8 cellular contexts compared by ENCODE assay signal in genomic region chr5:61334224-61335196, GRCh38. TPM values are rescaled to one million over a fixed set of nuclear protein-coding genes. Genes with fewer than 3 reads are reported as not detected.
DNase-seq lines count a peak whose midpoint lies in the region; ATAC-seq lines count a peak whose summit lies in the region.

No MANE protein-coding gene starts in this region.

- DNase-seq in NCI-H1417 (lab: John Stamatoyannopoulos, UW): peak in 2 of 3 experiments; percentile 47 to 50
- DNase-seq in NCI-H1417 treated with DMSO at 0.1 percent for 48 hours (lab: John Stamatoyannopoulos, UW): no peak
- no peak for DNase-seq in activated CD8-positive, alpha-beta T cell treated with anti-CD3 and anti-CD28 coated beads, Interleukin-2, amount 10 ng/mL, durations not matched to agents 7 days and 5 days
- no peak for DNase-seq in iPS DF 6.9 (ENCODE audit: low read depth, low spot score)
- DNase-seq in GM03348 (ENCODE audit: low spot score): no peak

- peak overlapping the region; percentile 79; the same call in 1 of the 2 replicates for H3K4me3 ChIP-seq in iPS DF 6.9 (ENCODE audit: low read length)
- peak overlapping the region; percentile 92 for H3K4me3 ChIP-seq in skeletal muscle satellite cell (ENCODE audit: low read length)

- H3K4me3 Mint-ChIP-seq in activated CD8-positive, alpha-beta T cell treated with anti-CD3 and anti-CD28 coated beads, Interleukin-2, amount 10 ng/mL, durations not matched to agents 7 days and 5 days: peak overlapping the region; percentile 76

- CTCF ChIA-PET in activated CD8-positive, alpha-beta T cell treated with anti-CD3 and anti-CD28 coated beads, Interleukin-2, amount 10 ng/mL, durations not matched to agents 7 days and 5 days (lab: Charles Lee): no interaction called here

- H3K4me1 Mint-ChIP-seq in activated CD8-positive, alpha-beta T cell treated with anti-CD3 and anti-CD28 coated beads, Interleukin-2, amount 10 ng/mL, durations not matched to agents 7 days and 5 days (ENCODE audit: low read depth): peaks cover 20% of the 10 kb centered on the region

- no peaks in the 10 kb centered on the region for H3K9me3 Mint-ChIP-seq in activated CD8-positive, alpha-beta T cell treated with anti-CD3 and anti-CD28 coated beads, Interleukin-2, amount 10 ng/mL, durations not matched to agents 7 days and 5 days (ENCODE audit: insufficient read depth)

- no peak overlapping the region for H3K27ac Mint-ChIP-seq in activated CD8-positive, alpha-beta T cell treated with anti-CD3 and anti-CD28 coated beads, Interleukin-2, amount 10 ng/mL, durations not matched to agents 7 days and 5 days

- no peak overlapping the region for H3K27ac ChIP-seq in iPS DF 6.9 (ENCODE audit: low read length)

- H3K27me3 Mint-ChIP-seq in activated CD8-positive, alpha-beta T cell treated with anti-CD3 and anti-CD28 coated beads, Interleukin-2, amount 10 ng/mL, durations not matched to agents 7 days and 5 days (ENCODE audit: low read depth): peaks cover 25% of the 10 kb centered on the region

- WGBS in iPS DF 6.9 (ENCODE audit: insufficient coverage, insufficient read length): no CpG with 5 or more reads among the region's 12 CpGs

- H3K9me3 ChIP-seq in iPS DF 6.9 (ENCODE audit: control insufficient read depth, insufficient read depth, low read length): no peaks in the 10 kb centered on the region
- H3K9me3 ChIP-seq in skeletal muscle satellite cell (replicated peaks; ENCODE audit: low read length): no peaks in the 10 kb centered on the region

- H3K9ac ChIP-seq in skeletal muscle satellite cell (ENCODE audit: low read depth, low read length): peak overlapping the region; percentile 94

- no peaks in the 10 kb centered on the region for H3K36me3 ChIP-seq in iPS DF 6.9 (ENCODE audit: control insufficient read depth, insufficient read depth, low read length)
- peaks cover 4% of the 10 kb centered on the region for H3K36me3 ChIP-seq in skeletal muscle satellite cell (ENCODE audit: insufficient read depth, low read length)

- H3K4me2 ChIP-seq in skeletal muscle satellite cell (ENCODE audit: low read length): peak overlapping the region; percentile 84

- peaks cover 11% of the 10 kb centered on the region for H3K36me3 Mint-ChIP-seq in activated CD8-positive, alpha-beta T cell treated with anti-CD3 and anti-CD28 coated beads, Interleukin-2, amount 10 ng/mL, durations not matched to agents 7 days and 5 days (ENCODE audit: low read depth)

- no peaks in the 10 kb centered on the region for H3K4me1 ChIP-seq in iPS DF 6.9 (ENCODE audit: control insufficient read depth, insufficient read depth, low read length)
- peaks cover 10% of the 10 kb centered on the region for H3K4me1 ChIP-seq in skeletal muscle satellite cell (ENCODE audit: control insufficient read depth, insufficient read depth, low read length)

- ATAC-seq in activated CD8-positive, alpha-beta T cell treated with anti-CD3 and anti-CD28 coated beads, Interleukin-2, amount 10 ng/mL, durations not matched to agents 7 days and 5 days: no peak
- ATAC-seq in HG03442 (IDR thresholded peaks at IDR 0.05; ENCODE audit: unreplicated experiment): no peak
- ATAC-seq in HG03097 (IDR thresholded peaks at IDR 0.05; ENCODE audit: low FRiP score, unreplicated experiment): no peak

- POLR2A ChIA-PET in activated CD8-positive, alpha-beta T cell treated with anti-CD3 and anti-CD28 coated beads, Interleukin-2, amount 10 ng/mL, durations not matched to agents 7 days and 5 days (lab: Charles Lee): interaction anchor here (0.7 kb wide), 1 partner anchor 74 kb away, joined by 3 read pairs; no protein-coding TSS in a partner anchor

- H3K27me3 ChIP-seq in iPS DF 6.9 (ENCODE audit: control insufficient read depth, insufficient read depth, low read length) (peaks cover 19% of the 10 kb centered on the region), skeletal muscle satellite cell (ENCODE audit: control insufficient read depth, insufficient read depth, low read length) (no peaks in the 10 kb centered on the region)

RNA-seq across cellular contexts. Expression of gene ZSWIM6, which starts 2.5 kb away (rescaled TPM):
- total RNA-seq in activated CD8-positive, alpha-beta T cell treated with anti-CD3 and anti-CD28 coated beads, Interleukin-2, amount 10 ng/mL, durations not matched to agents 7 days and 5 days: 1 to 10 TPM; 2.5 to 2.6 TPM
- 7.9 and 10.0 TPM in 2 replicates for total RNA-seq in skeletal muscle satellite cell (2012; rRNA removed)

Comparison
In these comparisons a context has a peak if more than half of its experiments do, and no peak if none do; other contexts are left out.
1. DNase-seq: peak in NCI-H1417 (2 of 3); none in NCI-H1417 treated with DMSO at 0.1 percent for 48 hours (single experiment), activated CD8-positive, alpha-beta T cell treated with anti-CD3 and anti-CD28 coated beads, Interleukin-2, amount 10 ng/mL, durations not matched to agents 7 days and 5 days (single experiment), iPS DF 6.9 (single experiment) and GM03348 (single experiment).